28 cellular contexts compared by ENCODE assay signal in the genomic region with DNA sequence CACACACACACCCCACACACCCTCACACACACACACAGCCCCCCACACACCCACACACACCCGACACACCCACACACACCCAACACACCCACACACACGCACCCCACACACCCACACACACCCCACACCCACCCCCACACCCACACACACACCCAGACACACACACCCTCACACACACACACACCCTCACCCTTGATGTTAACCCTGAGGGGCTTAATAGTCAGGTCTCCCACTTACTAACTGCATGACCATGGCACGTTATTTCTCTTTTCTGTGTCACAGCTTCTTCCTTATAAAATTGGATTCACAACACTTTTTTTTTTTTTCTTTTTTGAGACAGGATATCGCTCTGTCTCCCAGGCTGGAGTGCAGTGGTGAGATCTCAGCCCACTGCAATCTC. TPM values are rescaled to one million over a fixed set of nuclear protein-coding genes. Genes with fewer than 3 reads are reported as not detected.
DNase-seq lines count a peak whose midpoint lies in the region; ATAC-seq, FAIRE-seq and TF ChIP-seq lines count a peak whose summit lies in the region.
"Had no signal": no experiment of that assay in that cellular context is flagged by ENCODE, and none has a peak within 500 bp of the region (broad histone marks: within the 10 kb centered on the region; RNA-seq: fewer than 3 reads in every experiment).

No MANE protein-coding gene starts in this region.

- intact Hi-C loops in K562 (cut with micrococcal nuclease) = no loop called here

- no peaks in the 10 kb centered on the region for H3K4me1 ChIP-seq in HEK293 (ENCODE audit: control insufficient read depth, insufficient read depth, low read length)
- peaks cover 0 to 4% of the 10 kb centered on the region in 2 experiments; a peak in 2 of 5 replicates for H3K4me1 ChIP-seq in K562 (replicated peaks in 1 of 2; ENCODE audit: control insufficient read depth in 2 of 2, insufficient read depth in 2 of 2, low read length in 2 of 2)
- no peaks in the 10 kb centered on the region for H3K4me1 ChIP-seq in osteoblast (ENCODE audit: insufficient read depth, low read length)

- H3K9me1 ChIP-seq in K562 (ENCODE audit: control insufficient read depth, insufficient read depth, low read length) = no peaks in the 10 kb centered on the region

- H3K27ac ChIP-seq in HEK293 (ENCODE audit: extremely low read depth, low read depth, low read length) = no peak overlapping the region
- H3K27ac ChIP-seq in K562 (ENCODE audit: extremely low read depth, low read depth, low read length) = no peak overlapping the region
- H3K27ac ChIP-seq in osteoblast (ENCODE audit: low read depth, low read length) = no peak overlapping the region
- H3K27ac ChIP-seq: BLaER1 treated with 17β-estradiol and CSF1 and Interleukin-3, amounts not matched to agents 10 nM and 100 nM; brain microvascular endothelial cell; tibial nerve had no signal

- H3K4me3 ChIP-seq in HEK293 (ENCODE audit: low read depth, low read length) (no peak overlapping the region), K562 (no peak overlapping the region), osteoblast (ENCODE audit: insufficient read depth, low read length) (no peak overlapping the region)
- H3K4me3 ChIP-seq: BLaER1 treated with 17β-estradiol and CSF1 and Interleukin-3, amounts not matched to agents 10 nM and 100 nM; tibial nerve had no signal

- no peak for TF ChIP-seq EP300 in K562 (IDR thresholded peaks at IDR 0.05; ENCODE audit: low read length)

- DNase-seq in activated CD8-positive, alpha-beta memory T cell treated with anti-CD3 and anti-CD28 coated beads, Interleukin-2, amount 50 U/mL, for 48 hours = peak; percentile 48
- DNase-seq in activated CD8-positive, alpha-beta memory T cell treated with anti-CD3 and anti-CD28 coated beads, Interleukin-2, amount 10 ng/mL, durations not matched to agents 7 days and 5 days = no peak
- no peak for DNase-seq in K562 (ENCODE audit: extremely low read depth in 1 of 4, low spot score in 3 of 4)
- DNase-seq in osteoblast (ENCODE audit: insufficient read length, low spot score, missing footprints) = peak; percentile 46
- DNase-seq in NCI-H1417 treated with DMSO at 0.1 percent for 48 hours (lab: John Stamatoyannopoulos, UW) = no peak
- no peak for DNase-seq in NCI-H748 treated with DMSO at 0.1 percent for 48 hours (lab: John Stamatoyannopoulos, UW)
- DNase-seq in GF-D8 (lab: John Stamatoyannopoulos, UW) = no peak
- DNase-seq: ACHN; activated CD4-positive, CD25-positive, alpha-beta regulatory T cell; brain microvascular endothelial cell; cortex of kidney; DMS 273 treated with DMSO at 0.1 percent for 48 hours; KG1; MV-4-11; NCI-H1694 treated with DMSO at 0.1 percent for 48 hours; NCI-H2227 treated with DMSO at 0.1 percent for 48 hours; NCI-H82; SIG-M5; stimulated activated naive CD4-positive, alpha-beta T cell treated with Interleukin-2 at 50 U/mL for 16 hours had no signal

- POLR2A ChIA-PET in HEK293 (lab: Yijun Ruan, JAX) = interaction anchor here (0.7 kb wide), 1 partner anchor 12 kb away, joined by 3 read pairs; no protein-coding TSS in a partner anchor
- POLR2A ChIA-PET in K562 (lab: Yijun Ruan, JAX) = interaction anchor here (0.6 kb wide), 1 partner anchor 257 kb away, joined by 3 read pairs; a partner anchor contains a TSS

- peaks cover 5% of the 10 kb centered on the region for H3K36me3 Mint-ChIP-seq in activated CD8-positive, alpha-beta memory T cell treated with anti-CD3 and anti-CD28 coated beads, Interleukin-2, amount 10 ng/mL, durations not matched to agents 7 days and 5 days
- H3K36me3 Mint-ChIP-seq: mesothelial cell of epicardium had no signal

- CTCF ChIA-PET in activated CD8-positive, alpha-beta memory T cell treated with anti-CD3 and anti-CD28 coated beads, Interleukin-2, amount 10 ng/mL, durations not matched to agents 7 days and 5 days (lab: Charles Lee) = no interaction called here
- CTCF ChIA-PET in HEK293 (lab: Yijun Ruan, JAX) (interaction anchor here (0.6 to 1.6 kb wide), 4 partner anchors 9 to 320 kb away, joined by 3 to 9 read pairs (median 6); no protein-coding TSS in a partner anchor), K562 (lab: Yijun Ruan, JAX; ENCODE audit: low intra/inter-chr PET ratio) (no interaction called here)

- BruUV-seq in K562 (replicated peaks; lab: Mats Ljungman, UMichigan) = no TSS peak

- H3K4me2 ChIP-seq in K562 (ENCODE audit: insufficient read depth, low read length) (no peak overlapping the region), osteoblast (ENCODE audit: insufficient read depth, low read length) (no peak overlapping the region)

- no peak for TF ChIP-seq POLR2A in K562 (conservative IDR thresholded peaks at IDR 0.05)

- H3K4me1 Mint-ChIP-seq in activated CD8-positive, alpha-beta memory T cell treated with anti-CD3 and anti-CD28 coated beads, Interleukin-2, amount 10 ng/mL, durations not matched to agents 7 days and 5 days = peaks cover 8% of the 10 kb centered on the region

- TF ChIP-seq CTCF in HEK293 (tag by site-specific recombination; IDR thresholded peaks at IDR 0.05) (no peak), K562 (IDR thresholded peaks at IDR 0.05 in 2 of 3, conservative IDR thresholded peaks at IDR 0.05 in 1 of 3; ENCODE audit: insufficient read depth in 2 of 3, low read depth in 1 of 3, low read length in 3 of 3) (no peak), osteoblast (IDR thresholded peaks at IDR 0.05; ENCODE audit: extremely low read depth, low read depth, low read length) (no peak)

- WGBS in K562 (ENCODE audit: insufficient coverage, low coverage, missing lambda C conversion rate) = 0% methylated on average over 1 of the region's 4 CpGs

- no peaks in the 10 kb centered on the region for H3K9me3 ChIP-seq in HEK293 (ENCODE audit: control insufficient read depth, insufficient read depth, low read depth, low read length)
- H3K9me3 ChIP-seq in K562 (replicated peaks; ENCODE audit: control insufficient read depth, insufficient read depth, low read depth, low read length) = no peaks in the 10 kb centered on the region
- H3K9me3 ChIP-seq in osteoblast (ENCODE audit: low read depth, low read length) = no peaks in the 10 kb centered on the region
- H3K9me3 ChIP-seq: BLaER1 treated with 17β-estradiol and CSF1 and Interleukin-3, amounts not matched to agents 10 nM and 100 nM; tibial nerve had no signal

- H3K27me3 Mint-ChIP-seq in activated CD8-positive, alpha-beta memory T cell treated with anti-CD3 and anti-CD28 coated beads, Interleukin-2, amount 10 ng/mL, durations not matched to agents 7 days and 5 days = peaks cover 8% of the 10 kb centered on the region

- H3K27me3 ChIP-seq in K562 (ENCODE audit: control insufficient read depth in 2 of 2, insufficient read depth in 2 of 2, low read length in 2 of 2) (peaks cover 0 to 31% of the 10 kb centered on the region in 2 experiments; a peak in 2 of 5 replicates), osteoblast (ENCODE audit: insufficient read depth, low read length) (peaks cover 10% of the 10 kb centered on the region)
- H3K27me3 ChIP-seq: tibial nerve had no signal

- FAIRE-seq in K562 (lab: Jason Lieb, UNC) = no peak
- FAIRE-seq: endometrium, G401.6 had no signal

- H3K36me3 ChIP-seq in HEK293 (ENCODE audit: control insufficient read depth in 2 of 2, insufficient read depth in 1 of 2, low read length in 2 of 2) (peaks cover 0 to 7% of the 10 kb centered on the region in 2 experiments; a peak in 1 of 3 replicates), K562 (ENCODE audit: control insufficient read depth, insufficient read depth, low read length) (no peaks in the 10 kb centered on the region), osteoblast (ENCODE audit: insufficient read depth, low read length) (no peaks in the 10 kb centered on the region)
- H3K36me3 ChIP-seq: brain microvascular endothelial cell had no signal

- H4K20me1 ChIP-seq in K562 (replicated peaks; ENCODE audit: control insufficient read depth, insufficient read depth, low read length) (peaks cover 9% of the 10 kb centered on the region), osteoblast (ENCODE audit: insufficient read depth, low read length) (peaks cover 18% of the 10 kb centered on the region)

- in situ Hi-C loops in K562 (cut with MboI) = no loop called here

- no peak for TF ChIP-seq RAD21 in K562 (CRISPR knock-in tag; conservative IDR thresholded peaks at IDR 0.05 in 1 of 2, IDR thresholded peaks at IDR 0.05 in 1 of 2)

- H3K27ac Mint-ChIP-seq in activated CD8-positive, alpha-beta memory T cell treated with anti-CD3 and anti-CD28 coated beads, Interleukin-2, amount 10 ng/mL, durations not matched to agents 7 days and 5 days = no peak overlapping the region
- H3K27ac Mint-ChIP-seq: mesothelial cell of epicardium, progenitor cell of endocrine pancreas had no signal

- H3K9me3 Mint-ChIP-seq in activated CD8-positive, alpha-beta memory T cell treated with anti-CD3 and anti-CD28 coated beads, Interleukin-2, amount 10 ng/mL, durations not matched to agents 7 days and 5 days (ENCODE audit: low read depth) = no peaks in the 10 kb centered on the region
- H3K9me3 Mint-ChIP-seq: mesothelial cell of epicardium, neural crest cell had no signal

- no peak overlapping the region for H3K4me3 Mint-ChIP-seq in activated CD8-positive, alpha-beta memory T cell treated with anti-CD3 and anti-CD28 coated beads, Interleukin-2, amount 10 ng/mL, durations not matched to agents 7 days and 5 days
- H3K4me3 Mint-ChIP-seq: mesothelial cell of epicardium had no signal

- no peak for ATAC-seq in activated CD8-positive, alpha-beta memory T cell treated with anti-CD3 and anti-CD28 coated beads, Interleukin-2, amount 10 ng/mL, durations not matched to agents 7 days and 5 days
- ATAC-seq in K562 = no peak
- ATAC-seq: left lobe of liver had no signal

- H2AFZ ChIP-seq in K562 (ENCODE audit: low read depth, low read length) = no peak overlapping the region
- no peak overlapping the region for H2AFZ ChIP-seq in osteoblast (ENCODE audit: low read length)

- H3K79me2 ChIP-seq in K562 (ENCODE audit: control insufficient read depth, insufficient read depth, low read length) = no peaks in the 10 kb centered on the region
- no peaks in the 10 kb centered on the region for H3K79me2 ChIP-seq in osteoblast (ENCODE audit: insufficient read depth, low read length)

- no peak overlapping the region for H3K9ac ChIP-seq in K562 (ENCODE audit: insufficient read depth in 1 of 2, low read depth in 2 of 2, low read length in 2 of 2)
- H3K9ac ChIP-seq: BLaER1 treated with 17β-estradiol and CSF1 and Interleukin-3, amounts not matched to agents 10 nM and 100 nM had no signal

RNA-seq across cellular contexts. Expression of a gene that starts 2.8 kb away (rescaled TPM):
- total RNA-seq in activated CD8-positive, alpha-beta memory T cell treated with anti-CD3 and anti-CD28 coated beads, Interleukin-2, amount 10 ng/mL, durations not matched to agents 7 days and 5 days = under 1 TPM; 0.52 to 0.55 TPM
- total RNA-seq in K562 (2011; cell fraction: chromatin; rRNA removed; ENCODE audit: low replicate concordance) = 0.14 TPM in 1 of 2 replicates, not detected in the other
- total RNA-seq in K562 (2011; cell fraction: nucleolus; rRNA removed) = 0.33 TPM in 1 of 2 replicates, not detected in the other
- total RNA-seq in K562 (2011; cell fraction: nucleoplasm; rRNA removed) = 0.07 and 0.15 TPM in 2 replicates
- total RNA-seq in K562 (2014; rRNA removed) = not detected in 2 replicates
- total RNA-seq in K562 (2014; rRNA removed; fragmentation: Illumina TruSeq; extraction: Trizol) = not detected in 2 replicates
- total RNA-seq in K562 (2015; rRNA removed; fragmentation: Illumina TruSeq; extraction: Trizol) = not detected in 2 replicates
- not detected in 2 replicates for total RNA-seq in K562 (2021)
- polyA plus RNA-seq in K562 (2011; rRNA removed) = not detected in 2 replicates
- polyA plus RNA-seq in K562 (2011; cell fraction: cytosol; rRNA removed) = not detected in 2 replicates
- not detected in 2 replicates for polyA plus RNA-seq in K562 (2011; cell fraction: nucleus; rRNA removed)
- polyA plus RNA-seq in K562 (2012) = not detected in 2 replicates
- polyA plus RNA-seq in K562 (2014; fragmentation: Illumina TruSeq; extraction: Trizol) = not detected in 2 replicates
- polyA plus RNA-seq in K562 (2014; fragmentation: Nextera tagmentation; extraction: Ambion mirVana) = not detected
- polyA plus RNA-seq in K562 (2014; rRNA removed) = not detected in 2 replicates
- not detected in 2 replicates for polyA minus RNA-seq in K562 (2011; rRNA and poly(A)+ RNA removed)
- polyA minus RNA-seq in K562 (2011; cell fraction: cytosol; rRNA and poly(A)+ RNA removed) = not detected in 2 replicates
- polyA minus RNA-seq in K562 (2011; cell fraction: nucleus; rRNA and poly(A)+ RNA removed) = 0.13 TPM in 1 of 2 replicates, not detected in the other
- under 0.01 TPM in 1 of 2 replicates, not detected in the other for total RNA-seq in osteoblast

RNA-seq across cellular contexts. Expression of a gene that starts 38.6 kb away (rescaled TPM):
- 10 to 100 TPM; 58.8 to 66.5 TPM for total RNA-seq in activated CD8-positive, alpha-beta memory T cell treated with anti-CD3 and anti-CD28 coated beads, Interleukin-2, amount 10 ng/mL, durations not matched to agents 7 days and 5 days
- 12.5 and 39.2 TPM in 2 replicates for total RNA-seq in K562 (2011; cell fraction: chromatin; rRNA removed; ENCODE audit: low replicate concordance)
- total RNA-seq in K562 (2011; cell fraction: nucleolus; rRNA removed) = 61.0 and 67.0 TPM in 2 replicates
- total RNA-seq in K562 (2011; cell fraction: nucleoplasm; rRNA removed) = 35.3 and 41.1 TPM in 2 replicates
- total RNA-seq in K562 (2014; rRNA removed) (31.0 and 42.5 TPM in 2 replicates), K562 (2014; rRNA removed; fragmentation: Illumina TruSeq; extraction: Trizol) (19.8 and 25.4 TPM in 2 replicates), K562 (2015; rRNA removed; fragmentation: Illumina TruSeq; extraction: Trizol) (31.3 and 34.7 TPM in 2 replicates), K562 (2021) (29.5 and 32.1 TPM in 2 replicates), osteoblast (55.4 and 56.1 TPM in 2 replicates)
- polyA plus RNA-seq in K562 (2011; rRNA removed) (31.3 and 35.8 TPM in 2 replicates), K562 (2014; fragmentation: Illumina TruSeq; extraction: Trizol) (44.4 and 47.0 TPM in 2 replicates), K562 (2014; fragmentation: Nextera tagmentation; extraction: Ambion mirVana) (10 to 100 TPM in 1 of 2 experiments, 1 to 10 TPM in 1; 4.1 to 20.2 TPM), K562 (2014; rRNA removed) (30.1 and 34.9 TPM in 2 replicates)
- 83.8 and 104 TPM in 2 replicates for polyA plus RNA-seq in K562 (2011; cell fraction: cytosol; rRNA removed)
- polyA plus RNA-seq in K562 (2011; cell fraction: nucleus; rRNA removed) = 35.5 and 49.7 TPM in 2 replicates
- 26.9 and 37.0 TPM in 2 replicates for polyA plus RNA-seq in K562 (2012)
- 35.9 and 38.8 TPM in 2 replicates for polyA minus RNA-seq in K562 (2011; rRNA and poly(A)+ RNA removed)
- 16.5 and 17.7 TPM in 2 replicates for polyA minus RNA-seq in K562 (2011; cell fraction: cytosol; rRNA and poly(A)+ RNA removed)
- polyA minus RNA-seq in K562 (2011; cell fraction: nucleus; rRNA and poly(A)+ RNA removed) = 12.3 and 17.1 TPM in 2 replicates

Comparison
In these comparisons a context has a peak if more than half of its experiments do, and no peak if none do; other contexts are left out.
1. DNase-seq: peak in activated CD8-positive, alpha-beta memory T cell treated with anti-CD3 and anti-CD28 coated beads, Interleukin-2, amount 50 U/mL, for 48 hours (single experiment) and osteoblast (single experiment); none in activated CD8-positive, alpha-beta memory T cell treated with anti-CD3 and anti-CD28 coated beads, Interleukin-2, amount 10 ng/mL, durations not matched to agents 7 days and 5 days (single experiment), K562 (0 of 4), NCI-H1417 treated with DMSO at 0.1 percent for 48 hours (single experiment), NCI-H748 treated with DMSO at 0.1 percent for 48 hours (single experiment) and GF-D8 (single experiment).